In genomic region chr12:14952295-14952995, GRCh38 we compare ENCODE assay signal across 8 cellular contexts. TPM values are rescaled to one million over a fixed set of nuclear protein-coding genes. Genes with fewer than 3 reads are reported as not detected.
DNase-seq lines count a peak whose midpoint lies in the region; ATAC-seq and TF ChIP-seq lines count a peak whose summit lies in the region.

No MANE protein-coding gene starts in this region.

- H3K4me1 ChIP-seq in RWPE2 (ENCODE audit: insufficient read depth, poor library complexity, severe bottlenecking): peaks cover 21% of the 10 kb centered on the region
- H3K4me1 ChIP-seq in effector memory CD4-positive, alpha-beta T cell (ENCODE audit: control insufficient read depth, insufficient read depth, low read length, poor library complexity, severe bottlenecking): peaks cover 87% of the 10 kb centered on the region
- H3K4me1 ChIP-seq in naive thymus-derived CD4-positive, alpha-beta T cell (ENCODE audit: control insufficient read depth in 2 of 2, insufficient read depth in 2 of 2, low read length in 2 of 2): peaks cover 76 to 94% of the 10 kb centered on the region in 2 donors
- H3K4me1 ChIP-seq in BE2C: peaks cover 25% of the 10 kb centered on the region

- H3K36me3 ChIP-seq in RWPE2 (ENCODE audit: low read depth) (peaks cover 14% of the 10 kb centered on the region; the same call in 1 of the 2 replicates), BE2C (no peaks in the 10 kb centered on the region)
- peaks cover 27% of the 10 kb centered on the region for H3K36me3 ChIP-seq in effector memory CD4-positive, alpha-beta T cell (ENCODE audit: control insufficient read depth, insufficient read depth, low read length)
- peaks cover 28 to 35% (median 34%) of the 10 kb centered on the region in 3 experiments for H3K36me3 ChIP-seq in naive thymus-derived CD4-positive, alpha-beta T cell (ENCODE audit: control insufficient read depth in 2 of 3, insufficient read depth in 3 of 3, low read length in 3 of 3)

- H3K27me3 ChIP-seq in CD4-positive, alpha-beta T cell (ENCODE audit: control insufficient read depth, insufficient read depth, low read length): no peaks in the 10 kb centered on the region
- H3K27me3 ChIP-seq in RWPE2 (ENCODE audit: insufficient read depth, poor library complexity, severe bottlenecking) (no peaks in the 10 kb centered on the region), BE2C (no peaks in the 10 kb centered on the region)
- H3K27me3 ChIP-seq in effector memory CD4-positive, alpha-beta T cell (replicated peaks; ENCODE audit: control insufficient read depth, insufficient read depth, low read length, poor library complexity, severe bottlenecking): no peaks in the 10 kb centered on the region
- no peaks in the 10 kb centered on the region for H3K27me3 ChIP-seq in naive thymus-derived CD4-positive, alpha-beta T cell (ENCODE audit: control insufficient read depth in 2 of 2, insufficient read depth in 2 of 2, low read length in 2 of 2)

- intact Hi-C loops in CD4-positive, alpha-beta T cell (cut with DNase I, micrococcal nuclease): loop anchor here (1.0 to 10.0 kb wide), 2 partner anchors 9 to 568 kb away; partner anchors contain the start of gene ARHGDIB (in 1 of the 2)
- intact Hi-C loops in naive thymus-derived CD4-positive, alpha-beta T cell (cut with micrococcal nuclease): loop anchor here (1.0 to 5.0 kb wide), 9 partner anchors 9 to 586 kb away; partner anchors contain the start of genes ARHGDIB (in 2 of the 2), C12orf60 (in 2 of the 2), WBP11 (in 2 of the 2) and MGP (in 1 of the 2)

- peaks cover 93% of the 10 kb centered on the region for H3K4me1 Mint-ChIP-seq in CD4-positive, alpha-beta T cell (ENCODE audit: low read depth)
- peaks cover 62 to 99% (median 94%) of the 10 kb centered on the region in 7 donors for H3K4me1 Mint-ChIP-seq in naive thymus-derived CD4-positive, alpha-beta T cell

- DNase-seq in CD4-positive, alpha-beta T cell: peak in 2 of 10 experiments; percentile 25 to 47
- no peak for DNase-seq in RWPE2 (ENCODE audit: low spot score)
- DNase-seq in effector memory CD4-positive, alpha-beta T cell: peak in 2 of 3 donors; percentile 22 to 36
- DNase-seq in naive thymus-derived CD4-positive, alpha-beta T cell: peak in 8 of 9 donors; percentile 29 to 85 (median 78)
- no peak for DNase-seq in GM19240 (ENCODE audit: insufficient read length, low spot score)
- DNase-seq in BE2C: no peak

- peaks cover 92% of the 10 kb centered on the region for H3K36me3 Mint-ChIP-seq in CD4-positive, alpha-beta T cell (ENCODE audit: low read depth)
- H3K36me3 Mint-ChIP-seq in naive thymus-derived CD4-positive, alpha-beta T cell: peaks cover 19 to 61% (median 52%) of the 10 kb centered on the region in 5 donors

- CTCF ChIA-PET in CD4-positive, alpha-beta T cell (lab: Charles Lee): no interaction called here
- CTCF ChIA-PET in naive thymus-derived CD4-positive, alpha-beta T cell (lab: Charles Lee): no interaction called here

- no peaks in the 10 kb centered on the region for H3K9me3 Mint-ChIP-seq in CD4-positive, alpha-beta T cell
- peaks cover 0 to 3% (median 0%) of the 10 kb centered on the region in 11 donors for H3K9me3 Mint-ChIP-seq in naive thymus-derived CD4-positive, alpha-beta T cell

- H3K27ac ChIP-seq in CD4-positive, alpha-beta T cell (ENCODE audit: low read depth, low read length): peak overlapping the region; percentile 90
- H3K27ac ChIP-seq in RWPE2 (ENCODE audit: poor library complexity, severe bottlenecking): peak overlapping the region; percentile 64
- H3K27ac ChIP-seq in effector memory CD4-positive, alpha-beta T cell (ENCODE audit: insufficient read depth, low read length, poor library complexity, severe bottlenecking): peak overlapping the region; percentile 90
- H3K27ac ChIP-seq in naive thymus-derived CD4-positive, alpha-beta T cell (ENCODE audit: low read depth, low read length): peak overlapping the region; percentile 96

- H3K4me3 Mint-ChIP-seq in CD4-positive, alpha-beta T cell: peak overlapping the region; percentile 88
- H3K4me3 Mint-ChIP-seq in naive thymus-derived CD4-positive, alpha-beta T cell: peak overlapping the region; percentile 72 to 97 (median 88)

- no peaks in the 10 kb centered on the region for H3K9me3 ChIP-seq in CD4-positive, alpha-beta T cell (ENCODE audit: control insufficient read depth, low read length)
- H3K9me3 ChIP-seq in RWPE2 (ENCODE audit: severe bottlenecking) (no peaks in the 10 kb centered on the region), BE2C (no peaks in the 10 kb centered on the region)
- no peaks in the 10 kb centered on the region for H3K9me3 ChIP-seq in effector memory CD4-positive, alpha-beta T cell (ENCODE audit: control insufficient read depth, low read length)
- H3K9me3 ChIP-seq in naive thymus-derived CD4-positive, alpha-beta T cell (ENCODE audit: control insufficient read depth in 2 of 3, low read length in 3 of 3): no peaks in the 10 kb centered on the region

- H3K4me3 ChIP-seq in RWPE2 (ENCODE audit: severe bottlenecking) (no peak overlapping the region), BE2C (ENCODE audit: low read depth, low read length) (no peak overlapping the region)
- peak overlapping the region; percentile 39 for H3K4me3 ChIP-seq in effector memory CD4-positive, alpha-beta T cell (ENCODE audit: insufficient read depth, low read depth, low read length, poor library complexity, severe bottlenecking)
- H3K4me3 ChIP-seq in naive thymus-derived CD4-positive, alpha-beta T cell (ENCODE audit: low read length): peak overlapping the region; percentile 39

- POLR2A ChIA-PET in CD4-positive, alpha-beta T cell (lab: Charles Lee): interaction anchor here (0.6 to 2.9 kb wide), 5 partner anchors 8 to 182 kb away, joined by 3 to 24 read pairs (median 6); partner anchors contain the start of gene ARHGDIB
- POLR2A ChIA-PET in naive thymus-derived CD4-positive, alpha-beta T cell (lab: Charles Lee): interaction anchor here (0.8 to 3.3 kb wide), 9 partner anchors 9 to 214 kb away, joined by 3 to 18 read pairs (median 3); partner anchors contain the start of genes ARHGDIB and ERP27

- no peak for TF ChIP-seq CTCF in CD4-positive, alpha-beta T cell (IDR thresholded peaks at IDR 0.05)
- TF ChIP-seq CTCF in RWPE2 (IDR thresholded peaks at IDR 0.05; ENCODE audit: poor library complexity, severe bottlenecking) (no peak), BE2C (IDR thresholded peaks at IDR 0.05; ENCODE audit: low read depth, low read length) (no peak)

- H3K27ac Mint-ChIP-seq in CD4-positive, alpha-beta T cell: peak overlapping the region; percentile 94
- H3K27ac Mint-ChIP-seq in naive thymus-derived CD4-positive, alpha-beta T cell: peak overlapping the region; percentile 92 to 99 (median 97)

- H3K27me3 Mint-ChIP-seq in CD4-positive, alpha-beta T cell: no peaks in the 10 kb centered on the region
- H3K27me3 Mint-ChIP-seq in naive thymus-derived CD4-positive, alpha-beta T cell: no peaks in the 10 kb centered on the region

- peak; percentile 62 for ATAC-seq in CD4-positive, alpha-beta T cell (ENCODE audit: poor library complexity)
- ATAC-seq in GM19023 (IDR thresholded peaks at IDR 0.05; ENCODE audit: unreplicated experiment): peak; percentile 52
- ATAC-seq in HG03159 (IDR thresholded peaks at IDR 0.05; ENCODE audit: unreplicated experiment): peak; percentile 65
- peak; percentile 89 for ATAC-seq in RWPE2 (ENCODE audit: low read depth)
- peak; percentile 82 for ATAC-seq in naive thymus-derived CD4-positive, alpha-beta T cell

RNA-seq across cellular contexts. Expression of gene ARHGDIB, which starts 9.0 kb away (rescaled TPM):
- total RNA-seq in CD4-positive, alpha-beta T cell: 100 to 1,000 TPM; 872 to 942 TPM
- 1,000 to 10,000 TPM in 1 of 5 experiments, 100 to 1,000 TPM in 4; 776 to 1,263 (median 833) TPM for total RNA-seq in naive thymus-derived CD4-positive, alpha-beta T cell
- polyA plus RNA-seq in naive thymus-derived CD4-positive, alpha-beta T cell: 1,000 to 10,000 TPM; 3,273 to 3,336 TPM
- 6.1 TPM for polyA plus RNA-seq in BE2C (2012; ENCODE audit: insufficient read depth, insufficient read length, low read depth)

RNA-seq across cellular contexts. Expression of gene ERP27, which starts 14.1 kb away (rescaled TPM):
- total RNA-seq in CD4-positive, alpha-beta T cell: 10 to 100 TPM; 16.2 to 17.1 TPM
- total RNA-seq in naive thymus-derived CD4-positive, alpha-beta T cell: 10 to 100 TPM; 12.6 to 20.3 (median 19.1) TPM
- 1 to 10 TPM; 5.6 to 5.8 TPM for polyA plus RNA-seq in naive thymus-derived CD4-positive, alpha-beta T cell
- polyA plus RNA-seq in BE2C (2012; ENCODE audit: insufficient read depth, insufficient read length, low read depth): not detected

RNA-seq across cellular contexts. Expression of gene PDE6H, which starts 20.4 kb away (rescaled TPM):
- not detected for total RNA-seq in CD4-positive, alpha-beta T cell
- total RNA-seq in naive thymus-derived CD4-positive, alpha-beta T cell: 1 to 10 TPM in 1 of 5 experiments, not detected in 4; 2.7 TPM
- not detected for polyA plus RNA-seq in naive thymus-derived CD4-positive, alpha-beta T cell
- polyA plus RNA-seq in BE2C (2012; ENCODE audit: insufficient read depth, insufficient read length, low read depth): not detected

Comparison
In these comparisons a context has a peak if more than half of its experiments do, and no peak if none do; other contexts are left out.
1. DNase-seq: peak in effector memory CD4-positive, alpha-beta T cell (2 of 3) and naive thymus-derived CD4-positive, alpha-beta T cell (8 of 9); none in RWPE2 (single experiment), GM19240 (single experiment) and BE2C (single experiment).
2. H3K4me3 ChIP-seq: peak in effector memory CD4-positive, alpha-beta T cell (single experiment) and naive thymus-derived CD4-positive, alpha-beta T cell (single experiment); none in RWPE2 (single experiment) and BE2C (single experiment).
3. Peak in every context shown above with its lines, with median percentiles within 50 percentile points of each other: ATAC-seq and H3K27ac ChIP-seq.